8 cellular contexts compared by ENCODE assay signal in genomic region chr21:33894736-33895288, GRCh38. TPM values are rescaled to one million over a fixed set of nuclear protein-coding genes. Genes with fewer than 3 reads are reported as not detected.
DNase-seq lines count a peak whose midpoint lies in the region; ATAC-seq and FAIRE-seq lines count a peak whose summit lies in the region.

No MANE protein-coding gene starts in this region.

- H3K4me3 Mint-ChIP-seq in T-cell = peak overlapping the region; percentile 68 to 75 (median 70)

- no peaks in the 10 kb centered on the region for H3K27me3 ChIP-seq in right cardiac atrium (ENCODE audit: control insufficient read depth, insufficient read depth)

- 2% methylated on average over 20 of the region's 20 CpGs for WGBS in right cardiac atrium

- peaks cover 2% of the 10 kb centered on the region for H3K4me1 ChIP-seq in right cardiac atrium (ENCODE audit: control insufficient read depth, insufficient read depth, low read length)

- H3K27me3 Mint-ChIP-seq in T-cell = peaks cover 0 to 8% of the 10 kb centered on the region in 2 donors

- H3K9me3 Mint-ChIP-seq in T-cell = no peaks in the 10 kb centered on the region

- POLR2A ChIA-PET in T-cell (lab: Charles Lee) = interaction anchor here in 1 of 2 donors (0.6 kb wide), 1 partner anchor 1132 kb away, joined by 4 read pairs; no protein-coding TSS in a partner anchor

- H3K9me3 ChIP-seq in right cardiac atrium (ENCODE audit: control insufficient read depth, low read length) = no peaks in the 10 kb centered on the region

- intact Hi-C loops in right cardiac atrium (cut with DNase I) = loop anchor here (5.0 to 10.0 kb wide), 2 partner anchors 250 to 253 kb away; partner anchors contain the start of genes CRYZL1 (in 4 of the 4) and ITSN1 (in 4 of the 4)

- peak overlapping the region; percentile 39 for H3K4me3 ChIP-seq in right cardiac atrium (ENCODE audit: low read length)

- H3K36me3 Mint-ChIP-seq in T-cell = peaks cover 2% of the 10 kb centered on the region

- no peak overlapping the region for H3K27ac ChIP-seq in right cardiac atrium (ENCODE audit: low read length)

- DNase-seq in GM04504 (ENCODE audit: low read depth) (peak; percentile 65), NCI-H1048 (lab: John Stamatoyannopoulos, UW) (peak; percentile 3), T-cell (peak; percentile 33 to 75 (median 62)), amniotic stem cell (lab: John Stamatoyannopoulos, UW) (peak; percentile 78), right cardiac atrium (peak; percentile 81 to 93 (median 90)), putamen (ENCODE audit: low spot score) (peak; percentile 77), urothelium cell line (ENCODE audit: low spot score) (peak; percentile 85), NK-92 (lab: John Stamatoyannopoulos, UW; ENCODE audit: unreplicated experiment) (no peak)

- ATAC-seq in T-cell (replicated peaks in 1 of 4) (peak; percentile 95 to 100 (median 98)), right cardiac atrium (peak; percentile 93 to 94)

- FAIRE-seq in urothelium cell line (lab: Jason Lieb, UNC) = peak; percentile 73

- H3K4me1 Mint-ChIP-seq in T-cell = peaks cover 12 to 16% (median 12%) of the 10 kb centered on the region in 3 donors

- CTCF ChIA-PET in T-cell (lab: Charles Lee) = no interaction called here

- H3K27ac Mint-ChIP-seq in T-cell = peak overlapping the region; percentile 65 to 82

RNA-seq across cellular contexts. Expression of gene ATP5PO, which starts 20.8 kb away (rescaled TPM):
- 100 to 1,000 TPM; 125 to 138 (median 137) TPM for total RNA-seq in T-cell
- 100 to 1,000 TPM; 538 to 677 (median 585) TPM for total RNA-seq in right cardiac atrium
- 1,692 TPM for polyA plus RNA-seq in right cardiac atrium
